1 cellular context compared by ENCODE assay signal in the genomic region with DNA sequence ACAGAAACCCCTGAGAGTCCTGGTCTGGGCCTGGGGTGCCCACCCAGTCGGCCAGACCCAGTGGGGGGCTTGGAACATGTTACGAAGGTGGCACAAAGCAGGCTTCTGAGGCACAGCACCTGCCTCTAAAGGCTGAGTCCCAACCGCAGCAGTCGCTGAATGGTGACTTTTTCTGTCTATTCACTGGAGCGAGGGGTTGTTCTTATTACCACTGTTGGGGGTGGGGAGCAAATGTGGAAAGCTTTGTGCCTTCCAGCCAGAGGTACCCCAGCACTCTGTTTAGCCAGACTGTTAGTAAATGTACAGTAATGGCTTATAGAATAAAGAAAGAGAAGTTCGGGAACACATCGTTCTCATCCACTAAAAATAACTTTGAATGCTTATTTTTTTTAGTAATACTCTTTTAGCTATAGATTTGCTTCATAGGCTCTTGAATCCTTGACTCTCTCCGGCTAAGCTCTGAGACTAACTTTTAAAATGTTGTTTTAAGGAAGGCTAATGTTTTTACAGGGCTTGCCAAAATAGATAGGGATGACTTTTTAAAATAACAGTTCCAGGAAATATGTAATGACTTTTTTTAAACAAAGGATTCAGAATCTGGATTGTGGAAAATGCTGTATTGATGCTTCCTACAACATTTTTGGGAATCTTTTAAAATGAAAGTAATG.
TF ChIP-seq lines count a peak whose summit lies in the region.

No MANE protein-coding gene starts in this region.

TF ChIP-seq in endothelial cell of umbilical vein, 7 proteins besides CTCF, POLR2A, EP300 and RAD21:
- TF ChIP-seq FOS (IDR thresholded peaks at IDR 0.05; ENCODE audit: borderline replicate concordance, insufficient read depth, low read length) (peak; percentile 18), MYC (IDR thresholded peaks at IDR 0.05; ENCODE audit: low read depth, low read length) (no peak), GATA2 (IDR thresholded peaks at IDR 0.05; ENCODE audit: insufficient read depth, insufficient read length, low read depth, low read length) (peak; percentile 27)
